ENCODE assay signal across 15 cellular contexts in genomic region chr15:71971905-71972304, GRCh38.
DNase-seq lines count a peak whose midpoint lies in the region; ATAC-seq and TF ChIP-seq lines count a peak whose summit lies in the region.
"Had no signal": no experiment of that assay in that cellular context is flagged by ENCODE, and none has a peak within 500 bp of the region (broad histone marks: within the 10 kb centered on the region; RNA-seq: fewer than 3 reads in every experiment).

No MANE protein-coding gene starts in this region.

- no peaks in the 10 kb centered on the region for H4K20me1 ChIP-seq in PC-9 (ENCODE audit: insufficient read depth)

- H3K4me1 Mint-ChIP-seq in mesothelial cell of epicardium, result peaks cover 50% of the 10 kb centered on the region
- H3K4me1 Mint-ChIP-seq in type B pancreatic cell (ENCODE audit: unreplicated experiment), result peaks cover 10% of the 10 kb centered on the region

- TF ChIP-seq CTCF in PC-9 (conservative IDR thresholded peaks at IDR 0.05), result no peak
- TF ChIP-seq CTCF in mesothelial cell of epicardium (IDR thresholded peaks at IDR 0.05; ENCODE audit: unreplicated experiment), result no peak
- TF ChIP-seq CTCF in type B pancreatic cell (conservative IDR thresholded peaks at IDR 0.05), result no peak

- H3K27ac Mint-ChIP-seq in mesothelial cell of epicardium (peak overlapping the region; percentile 89), type B pancreatic cell (peak overlapping the region; percentile 94)
- H3K27ac Mint-ChIP-seq: CD4-positive, alpha-beta T cell; GM23338 had no signal

- peaks cover 53% of the 10 kb centered on the region for H3K4me1 ChIP-seq in PC-9 (replicated peaks; ENCODE audit: insufficient read depth)
- H3K4me1 ChIP-seq: A549 had no signal

- no peaks in the 10 kb centered on the region for H3K9me2 ChIP-seq in PC-9 (ENCODE audit: insufficient read depth)

- no peaks in the 10 kb centered on the region for H3K27me3 Mint-ChIP-seq in mesothelial cell of epicardium (ENCODE audit: low read depth)
- no peaks in the 10 kb centered on the region for H3K27me3 Mint-ChIP-seq in type B pancreatic cell
- H3K27me3 Mint-ChIP-seq: CD4-positive, alpha-beta T cell had no signal

- no peak overlapping the region for H2AFZ ChIP-seq in PC-9
- H2AFZ ChIP-seq: GM23338 had no signal

- no peak for ATAC-seq in GM18907 (IDR thresholded peaks at IDR 0.05; ENCODE audit: unreplicated experiment)
- ATAC-seq: A549, GM12878, GM23338 had no signal

- peaks cover 20% of the 10 kb centered on the region for H3F3A ChIP-seq in PC-9 (ENCODE audit: insufficient read depth, low read depth)

- no TSS peak for BruUV-seq in PC-9 (replicated peaks; lab: Mats Ljungman, UMichigan)

- H3K9me3 Mint-ChIP-seq in mesothelial cell of epicardium (peaks cover 5% of the 10 kb centered on the region), type B pancreatic cell (peaks cover 5% of the 10 kb centered on the region)
- H3K9me3 Mint-ChIP-seq: CD4-positive, alpha-beta T cell; GM23338 had no signal

- CTCF ChIA-PET in PC-9 (lab: Charles Lee), result no interaction called here

- no peak overlapping the region for H3K4me3 ChIP-seq in PC-9
- H3K4me3 ChIP-seq: A549, GM12878, GM23338 had no signal

- H3K36me3 Mint-ChIP-seq in mesothelial cell of epicardium, result peaks cover 12% of the 10 kb centered on the region
- peaks cover 30% of the 10 kb centered on the region for H3K36me3 Mint-ChIP-seq in type B pancreatic cell

- intact Hi-C loops in PC-9 (cut with micrococcal nuclease; ENCODE audit: unreplicated experiment), result no loop called here

- 0 out of 2 replicates have a peak, but pooled peaks cover 4% of the 10 kb centered on the region for H3K79me2 ChIP-seq in PC-9 (ENCODE audit: low read depth)

- peak overlapping the region; percentile 53 for H3K4me2 ChIP-seq in PC-9
- H3K4me2 ChIP-seq: A549, GM23338 had no signal

- no peaks in the 10 kb centered on the region for H3K27me3 ChIP-seq in PC-9 (ENCODE audit: insufficient read depth, low read depth)

- POLR2A ChIA-PET in PC-9 (lab: Charles Lee; ENCODE audit: unreplicated experiment), result interaction anchor here (0.6 kb wide), 1 partner anchor 14 kb away, joined by 4 read pairs; no protein-coding TSS in a partner anchor

- peak overlapping the region; percentile 23; the same call in 1 of the 2 replicates for H3K27ac ChIP-seq in PC-9
- H3K27ac ChIP-seq: A549, C4-2B had no signal

- H3K36me3 ChIP-seq in PC-9 (ENCODE audit: low read depth), result no peaks in the 10 kb centered on the region

- peak; percentile 32 for DNase-seq in ELF-1 (ENCODE audit: low read depth, low spot score)
- peak; percentile 46 to 57 for DNase-seq in PC-9
- DNase-seq in mesothelial cell of epicardium (ENCODE audit: low spot score in 2 of 2, unreplicated experiment in 2 of 2), result no peak
- DNase-seq in type B pancreatic cell (ENCODE audit: extremely low spot score, unreplicated experiment), result no peak
- no peak for DNase-seq in NCI-H82 treated with DMSO at 0.1 percent for 48 hours (lab: John Stamatoyannopoulos, UW; ENCODE audit: unreplicated experiment)
- DNase-seq in NOMO-1 treated with DMSO at 0.1 percent for 48 hours (lab: John Stamatoyannopoulos, UW; ENCODE audit: unreplicated experiment), result no peak
- DNase-seq: AML-193; CD4-positive, alpha-beta T cell; DMS79 treated with DMSO at 0.1 percent for 48 hours; HCEC 1CT had no signal

- H3K9me3 ChIP-seq in PC-9 (ENCODE audit: insufficient read depth, low read depth), result peaks cover 4% of the 10 kb centered on the region; the same call in 1 of the 2 replicates
- H3K9me3 ChIP-seq: A549 had no signal

- H3K4me3 Mint-ChIP-seq in mesothelial cell of epicardium (no peak overlapping the region), type B pancreatic cell (peak overlapping the region; percentile 62)
- H3K4me3 Mint-ChIP-seq: CD4-positive, alpha-beta T cell; GM23338 had no signal

Comparison
In these comparisons a context has a peak if more than half of its experiments do, and no peak if none do; other contexts are left out.
1. DNase-seq: peak in ELF-1 (single experiment) and PC-9 (2 of 2); none in mesothelial cell of epicardium (0 of 2), type B pancreatic cell (single experiment), NCI-H82 treated with DMSO at 0.1 percent for 48 hours (single experiment) and NOMO-1 treated with DMSO at 0.1 percent for 48 hours (single experiment).